ENCODE assay signal across 2 cellular contexts in the genomic region with DNA sequence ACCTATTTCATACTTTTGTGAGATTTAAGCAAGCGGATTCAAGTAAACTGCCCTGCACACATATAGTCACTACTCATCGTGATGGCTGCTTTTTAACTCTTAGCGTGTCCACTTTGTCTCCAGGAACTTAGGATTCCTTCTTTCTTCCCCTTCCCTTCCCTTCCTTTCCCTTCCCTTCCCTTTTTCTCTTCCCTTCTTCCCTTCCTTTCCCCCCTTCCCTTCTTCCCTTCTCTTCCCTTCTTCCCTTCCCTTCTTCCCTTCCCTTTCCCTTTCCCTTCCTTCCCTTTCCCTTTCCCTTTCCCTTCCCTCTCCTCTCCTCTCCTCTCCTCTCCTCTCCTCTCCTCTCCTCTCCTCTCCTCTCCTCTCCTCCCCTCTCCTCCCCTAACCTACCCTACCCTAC.
TF ChIP-seq lines count a peak whose summit lies in the region.

No MANE protein-coding gene starts in this region.

TF ChIP-seq in HEK293, 187 proteins besides CTCF, POLR2A, EP300 and RAD21 (continued from another document and continues in another):
- TF ChIP-seq IKZF3 (tag by site-specific recombination; IDR thresholded peaks at IDR 0.05) = 0 out of 2 replicates have a peak, but pooled peaks have one; percentile 34
- TF ChIP-seq ZNF416 (tag by site-specific recombination; IDR thresholded peaks at IDR 0.05) = no peak
- TF ChIP-seq ZNF114 (tag by site-specific recombination; IDR thresholded peaks at IDR 0.05) = no peak
- no peak for TF ChIP-seq ZNF707 (tag by site-specific recombination; IDR thresholded peaks at IDR 0.05)
- no peak for TF ChIP-seq ZNF791 (tag by site-specific recombination; IDR thresholded peaks at IDR 0.05)
- TF ChIP-seq ZNF473 (tag by site-specific recombination; IDR thresholded peaks at IDR 0.05) = no peak
- TF ChIP-seq ZNF623 (tag by site-specific recombination; IDR thresholded peaks at IDR 0.05) = no peak
- TF ChIP-seq, protein P1, sequence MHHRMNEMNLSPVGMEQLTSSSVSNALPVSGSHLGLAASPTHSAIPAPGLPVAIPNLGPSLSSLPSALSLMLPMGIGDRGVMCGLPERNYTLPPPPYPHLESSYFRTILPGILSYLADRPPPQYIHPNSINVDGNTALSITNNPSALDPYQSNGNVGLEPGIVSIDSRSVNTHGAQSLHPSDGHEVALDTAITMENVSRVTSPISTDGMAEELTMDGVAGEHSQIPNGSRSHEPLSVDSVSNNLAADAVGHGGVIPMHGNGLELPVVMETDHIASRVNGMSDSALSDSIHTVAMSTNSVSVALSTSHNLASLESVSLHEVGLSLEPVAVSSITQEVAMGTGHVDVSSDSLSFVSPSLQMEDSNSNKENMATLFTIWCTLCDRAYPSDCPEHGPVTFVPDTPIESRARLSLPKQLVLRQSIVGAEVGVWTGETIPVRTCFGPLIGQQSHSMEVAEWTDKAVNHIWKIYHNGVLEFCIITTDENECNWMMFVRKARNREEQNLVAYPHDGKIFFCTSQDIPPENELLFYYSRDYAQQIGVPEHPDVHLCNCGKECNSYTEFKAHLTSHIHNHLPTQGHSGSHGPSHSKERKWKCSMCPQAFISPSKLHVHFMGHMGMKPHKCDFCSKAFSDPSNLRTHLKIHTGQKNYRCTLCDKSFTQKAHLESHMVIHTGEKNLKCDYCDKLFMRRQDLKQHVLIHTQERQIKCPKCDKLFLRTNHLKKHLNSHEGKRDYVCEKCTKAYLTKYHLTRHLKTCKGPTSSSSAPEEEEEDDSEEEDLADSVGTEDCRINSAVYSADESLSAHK (tag by site-specific recombination; IDR thresholded peaks at IDR 0.05) = no peak
- TF ChIP-seq ZNF571 (tag by site-specific recombination; IDR thresholded peaks at IDR 0.05) = no peak
- no peak for TF ChIP-seq ZNF391 (tag by site-specific recombination; IDR thresholded peaks at IDR 0.05; ENCODE audit: borderline replicate concordance, low read depth)
- TF ChIP-seq, protein P2, sequence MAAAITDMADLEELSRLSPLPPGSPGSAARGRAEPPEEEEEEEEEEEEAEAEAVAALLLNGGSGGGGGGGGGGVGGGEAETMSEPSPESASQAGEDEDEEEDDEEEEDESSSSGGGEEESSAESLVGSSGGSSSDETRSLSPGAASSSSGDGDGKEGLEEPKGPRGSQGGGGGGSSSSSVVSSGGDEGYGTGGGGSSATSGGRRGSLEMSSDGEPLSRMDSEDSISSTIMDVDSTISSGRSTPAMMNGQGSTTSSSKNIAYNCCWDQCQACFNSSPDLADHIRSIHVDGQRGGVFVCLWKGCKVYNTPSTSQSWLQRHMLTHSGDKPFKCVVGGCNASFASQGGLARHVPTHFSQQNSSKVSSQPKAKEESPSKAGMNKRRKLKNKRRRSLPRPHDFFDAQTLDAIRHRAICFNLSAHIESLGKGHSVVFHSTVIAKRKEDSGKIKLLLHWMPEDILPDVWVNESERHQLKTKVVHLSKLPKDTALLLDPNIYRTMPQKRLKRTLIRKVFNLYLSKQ (tag by site-specific recombination; IDR thresholded peaks at IDR 0.05; ENCODE audit: borderline replicate concordance) = no peak
- no peak for TF ChIP-seq ZSCAN23 (tag by site-specific recombination; IDR thresholded peaks at IDR 0.05)
- TF ChIP-seq ZNF548 (tag by site-specific recombination; IDR thresholded peaks at IDR 0.05) = no peak
- 0 out of 2 replicates have a peak, but pooled peaks have one; percentile 25 for TF ChIP-seq ZNF621 (tag by site-specific recombination; IDR thresholded peaks at IDR 0.05)
- no peak for TF ChIP-seq ZNF830 (tag by site-specific recombination; IDR thresholded peaks at IDR 0.05; ENCODE audit: low read depth)
- TF ChIP-seq, protein P3, sequence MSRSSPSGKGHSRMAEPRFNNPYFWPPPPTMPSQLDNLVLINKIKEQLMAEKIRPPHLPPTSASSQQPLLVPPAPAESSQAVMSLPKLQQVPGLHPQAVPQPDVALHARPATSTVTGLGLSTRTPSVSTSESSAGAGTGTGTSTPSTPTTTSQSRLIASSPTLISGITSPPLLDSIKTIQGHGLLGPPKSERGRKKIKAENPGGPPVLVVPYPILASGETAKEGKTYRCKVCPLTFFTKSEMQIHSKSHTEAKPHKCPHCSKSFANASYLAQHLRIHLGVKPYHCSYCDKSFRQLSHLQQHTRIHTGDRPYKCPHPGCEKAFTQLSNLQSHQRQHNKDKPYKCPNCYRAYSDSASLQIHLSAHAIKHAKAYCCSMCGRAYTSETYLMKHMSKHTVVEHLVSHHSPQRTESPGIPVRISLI (tag by site-specific recombination; IDR thresholded peaks at IDR 0.05) = no peak
- TF ChIP-seq ZNF747 (tag by site-specific recombination; IDR thresholded peaks at IDR 0.05) = no peak
- TF ChIP-seq ZNF544 (tag by site-specific recombination; IDR thresholded peaks at IDR 0.05) = peak; percentile 45; the same call in 1 of the 2 replicates
- TF ChIP-seq ZFP41 (tag by site-specific recombination; IDR thresholded peaks at IDR 0.05; ENCODE audit: borderline replicate concordance) = no peak
- no peak for TF ChIP-seq ZBTB21 (tag by site-specific recombination; IDR thresholded peaks at IDR 0.05)
- TF ChIP-seq, protein P4, sequence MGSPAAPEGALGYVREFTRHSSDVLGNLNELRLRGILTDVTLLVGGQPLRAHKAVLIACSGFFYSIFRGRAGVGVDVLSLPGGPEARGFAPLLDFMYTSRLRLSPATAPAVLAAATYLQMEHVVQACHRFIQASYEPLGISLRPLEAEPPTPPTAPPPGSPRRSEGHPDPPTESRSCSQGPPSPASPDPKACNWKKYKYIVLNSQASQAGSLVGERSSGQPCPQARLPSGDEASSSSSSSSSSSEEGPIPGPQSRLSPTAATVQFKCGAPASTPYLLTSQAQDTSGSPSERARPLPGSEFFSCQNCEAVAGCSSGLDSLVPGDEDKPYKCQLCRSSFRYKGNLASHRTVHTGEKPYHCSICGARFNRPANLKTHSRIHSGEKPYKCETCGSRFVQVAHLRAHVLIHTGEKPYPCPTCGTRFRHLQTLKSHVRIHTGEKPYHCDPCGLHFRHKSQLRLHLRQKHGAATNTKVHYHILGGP (tag by site-specific recombination; IDR thresholded peaks at IDR 0.05) = 0 out of 2 replicates have a peak, but pooled peaks have one; percentile 28
- TF ChIP-seq, protein P5, sequence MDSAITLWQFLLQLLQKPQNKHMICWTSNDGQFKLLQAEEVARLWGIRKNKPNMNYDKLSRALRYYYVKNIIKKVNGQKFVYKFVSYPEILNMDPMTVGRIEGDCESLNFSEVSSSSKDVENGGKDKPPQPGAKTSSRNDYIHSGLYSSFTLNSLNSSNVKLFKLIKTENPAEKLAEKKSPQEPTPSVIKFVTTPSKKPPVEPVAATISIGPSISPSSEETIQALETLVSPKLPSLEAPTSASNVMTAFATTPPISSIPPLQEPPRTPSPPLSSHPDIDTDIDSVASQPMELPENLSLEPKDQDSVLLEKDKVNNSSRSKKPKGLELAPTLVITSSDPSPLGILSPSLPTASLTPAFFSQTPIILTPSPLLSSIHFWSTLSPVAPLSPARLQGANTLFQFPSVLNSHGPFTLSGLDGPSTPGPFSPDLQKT (IDR thresholded peaks at IDR 0.05; ENCODE audit: borderline replicate concordance, low read depth, low read length) = no peak
- TF ChIP-seq TCF7L2 (IDR thresholded peaks at IDR 0.05; ENCODE audit: borderline replicate concordance, low read depth, low read length) = no peak
- no peak for TF ChIP-seq ZNF174 (tag by site-specific recombination; IDR thresholded peaks at IDR 0.05)
- TF ChIP-seq, protein P6, sequence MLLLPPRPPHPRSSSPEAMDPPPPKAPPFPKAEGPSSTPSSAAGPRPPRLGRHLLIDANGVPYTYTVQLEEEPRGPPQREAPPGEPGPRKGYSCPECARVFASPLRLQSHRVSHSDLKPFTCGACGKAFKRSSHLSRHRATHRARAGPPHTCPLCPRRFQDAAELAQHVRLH (tag by site-specific recombination; IDR thresholded peaks at IDR 0.05) = no peak

TF ChIP-seq in WTC11, 78 proteins besides CTCF, POLR2A, EP300 and RAD21:
- TF ChIP-seq, protein P7, sequence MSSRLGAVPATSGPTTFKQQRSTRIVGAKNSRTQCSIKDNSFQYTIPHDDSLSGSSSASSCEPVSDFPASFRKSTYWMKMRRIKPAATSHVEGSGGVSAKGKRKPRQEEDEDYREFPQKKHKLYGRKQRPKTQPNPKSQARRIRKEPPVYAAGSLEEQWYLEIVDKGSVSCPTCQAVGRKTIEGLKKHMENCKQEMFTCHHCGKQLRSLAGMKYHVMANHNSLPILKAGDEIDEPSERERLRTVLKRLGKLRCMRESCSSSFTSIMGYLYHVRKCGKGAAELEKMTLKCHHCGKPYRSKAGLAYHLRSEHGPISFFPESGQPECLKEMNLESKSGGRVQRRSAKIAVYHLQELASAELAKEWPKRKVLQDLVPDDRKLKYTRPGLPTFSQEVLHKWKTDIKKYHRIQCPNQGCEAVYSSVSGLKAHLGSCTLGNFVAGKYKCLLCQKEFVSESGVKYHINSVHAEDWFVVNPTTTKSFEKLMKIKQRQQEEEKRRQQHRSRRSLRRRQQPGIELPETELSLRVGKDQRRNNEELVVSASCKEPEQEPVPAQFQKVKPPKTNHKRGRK (CRISPR knock-in tag; IDR thresholded peaks at IDR 0.05; ENCODE audit: borderline replicate concordance) = peak; percentile 80; the same call in 1 of the 2 replicates
- no peak for TF ChIP-seq NFYB (CRISPR knock-in tag; conservative IDR thresholded peaks at IDR 0.05; ENCODE audit: low read depth)
TF ChIP-seq in WTC11: peak in this region for 1.
